ENCODE assay signal across 2 cellular contexts in genomic region chr11:36093548-36093947, GRCh38.
TF ChIP-seq lines count a peak whose summit lies in the region.

No MANE protein-coding gene starts in this region.

TF ChIP-seq in IMR-90, 13 proteins besides CTCF, POLR2A, EP300 and RAD21:
- no peak for TF ChIP-seq MAFK (IDR thresholded peaks at IDR 0.05; ENCODE audit: low read depth, low read length)
- no peak for TF ChIP-seq CEBPB (IDR thresholded peaks at IDR 0.05; ENCODE audit: low read depth, low read length)
- no peak for TF ChIP-seq ELK1 (IDR thresholded peaks at IDR 0.05; ENCODE audit: borderline replicate concordance, low read depth, low read length)
- no peak for TF ChIP-seq FOS (IDR thresholded peaks at IDR 0.05; ENCODE audit: low read depth, low read length)
- TF ChIP-seq RFX5 (IDR thresholded peaks at IDR 0.05; ENCODE audit: low read depth, low read length), result no peak
- no peak for TF ChIP-seq MAZ (IDR thresholded peaks at IDR 0.05; ENCODE audit: borderline replicate concordance, low read depth, low read length)
- no peak for TF ChIP-seq MXI1 (IDR thresholded peaks at IDR 0.05; ENCODE audit: borderline replicate concordance, low read depth, low read length)
- no peak for TF ChIP-seq NFE2L2 (IDR thresholded peaks at IDR 0.05; ENCODE audit: low read depth, low read length)

TF ChIP-seq in K562, 482 proteins besides CTCF, POLR2A, EP300 and RAD21:
- TF ChIP-seq ZNF274 (IDR thresholded peaks at IDR 0.05; ENCODE audit: borderline replicate concordance, low read depth, low read length), result no peak
- peak in 1 of 2 experiments; percentile 38; a peak in 1 of 4 replicates for TF ChIP-seq TRIM24 (IDR thresholded peaks at IDR 0.05)
- no peak for TF ChIP-seq NR2C1 (IDR thresholded peaks at IDR 0.05)
- 0 out of 2 replicates have a peak, but pooled peaks have one; percentile 23 for TF ChIP-seq NR2C1 (tag; IDR thresholded peaks at IDR 0.05)
- no peak for TF ChIP-seq ZNF232 (CRISPR knock-in tag; IDR thresholded peaks at IDR 0.05)
- TF ChIP-seq TRIM28 (IDR thresholded peaks at IDR 0.05), result peak; percentile 71; the same call in 1 of the 2 replicates
- 0 out of 3 replicates have a peak, but pooled peaks of 1 of the 2 experiments have one; percentile 63 for TF ChIP-seq CBX3 (IDR thresholded peaks at IDR 0.05; ENCODE audit: borderline replicate concordance in 1 of 2, low read length in 2 of 2)
- peak; percentile 36 for TF ChIP-seq ZFP36 (IDR thresholded peaks at IDR 0.05; ENCODE audit: low read depth, low read length, partially characterized antibody)
- TF ChIP-seq FOXK1 (CRISPR knock-in tag; IDR thresholded peaks at IDR 0.05; ENCODE audit: borderline replicate concordance), result no peak
